ENCODE assay signal across 8 cellular contexts in the genomic region with DNA sequence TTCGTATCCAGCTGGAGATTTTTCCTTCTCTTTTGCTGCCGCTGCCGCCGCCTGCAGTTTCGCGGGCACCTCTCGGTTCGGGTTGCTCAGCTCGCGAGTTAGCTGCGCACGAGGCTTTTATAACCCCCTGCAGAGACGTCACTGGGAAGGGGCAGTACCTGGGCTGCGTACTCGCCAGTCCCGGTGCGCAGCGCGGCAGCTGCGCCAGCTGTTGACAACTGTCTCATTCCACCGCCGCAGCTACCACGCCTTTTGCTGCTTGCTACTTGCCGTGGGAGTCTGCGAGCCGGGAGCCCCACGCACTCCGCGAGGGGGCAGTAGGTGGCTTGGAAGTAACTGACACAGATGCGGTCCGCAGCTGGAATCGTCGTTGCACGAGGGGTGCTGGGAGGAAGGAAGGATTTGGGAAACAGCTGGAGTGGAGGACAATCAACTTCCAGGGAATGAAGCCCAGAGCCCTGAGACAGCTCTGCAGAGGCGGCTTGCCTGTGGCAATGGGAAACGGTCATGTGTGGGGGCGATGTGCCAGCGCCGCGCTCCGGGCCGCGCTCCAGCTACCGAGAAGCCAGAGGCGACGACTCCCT. TPM values are rescaled to one million over a fixed set of nuclear protein-coding genes. Genes with fewer than 3 reads are reported as not detected.
DNase-seq lines count a peak whose midpoint lies in the region; ATAC-seq, FAIRE-seq and TF ChIP-seq lines count a peak whose summit lies in the region.

TSS of gene TACR1 (minus strand) at position 93 of the 584 bp plus-strand sequence. CDS start 586 bp downstream, outside the sequence.

- no TSS peak for BruUV-seq in A673 (replicated peaks; lab: Mats Ljungman, UMichigan)

- POLR2A ChIA-PET in A673 (lab: Charles Lee; ENCODE audit: low non-redundant PET) = no interaction called here

- intact Hi-C loops in A673 (cut with micrococcal nuclease; ENCODE audit: unreplicated experiment) = loop anchor here (2.0 kb wide), 2 partner anchors 205 to 281 kb away; no protein-coding TSS in a partner anchor
- intact Hi-C loops in gastrocnemius medialis (cut with DNase I; ENCODE audit: low total_unique reads) = no loop called here

- ATAC-seq in HG03039 (IDR thresholded peaks at IDR 0.05; ENCODE audit: unreplicated experiment) (peak; percentile 68), gastrocnemius medialis (peak; percentile 33 to 73)

- TF ChIP-seq CTCF in A673 (conservative IDR thresholded peaks at IDR 0.05; ENCODE audit: low read depth, low read length) (peak; percentile 85), gastrocnemius medialis (IDR thresholded peaks at IDR 0.05 in 4 of 5, conservative IDR thresholded peaks at IDR 0.05 in 1 of 5) (peak in 3 of 5 experiments; percentile 25 to 45 (median 40))

- H3K36me3 ChIP-seq in A673 (ENCODE audit: insufficient read depth, low read length, poor library complexity, severe bottlenecking) (no peaks in the 10 kb centered on the region), iPS DF 6.9 (ENCODE audit: control insufficient read depth, insufficient read depth, low read length) (no peaks in the 10 kb centered on the region), gastrocnemius medialis (no peaks in the 10 kb centered on the region)

- no peak for TF ChIP-seq POLR2A in GM12892 (IDR thresholded peaks at IDR 0.05; ENCODE audit: low read depth, low read length)
- TF ChIP-seq POLR2A in gastrocnemius medialis (IDR thresholded peaks at IDR 0.05) = no peak

- peak; percentile 87 for DNase-seq in A673 (ENCODE audit: low spot score)
- peak; percentile 39 for DNase-seq in GM12892 (ENCODE audit: insufficient read length)
- DNase-seq in SK-MEL-5 (ENCODE audit: low read depth, low spot score) = peak; percentile 45
- DNase-seq in astrocyte of the hippocampus (ENCODE audit: low read depth, low spot score) = peak; percentile 76
- no peak for DNase-seq in iPS DF 6.9 (ENCODE audit: low read depth, low spot score)
- peak; percentile 6 to 17 for DNase-seq in gastrocnemius medialis
- DNase-seq in MV-4-11 (lab: John Stamatoyannopoulos, UW) = no peak

- in situ Hi-C loops in SK-MEL-5 (cut with HindIII; ENCODE audit: low pct_unique_long_range_greater_than_20kb, low sequenced_read_pairs) (no loop called here), gastrocnemius medialis (cut with MboI; ENCODE audit: low sequenced_read_pairs in 4 of 4) (no loop called here)

- H3K4me1 ChIP-seq in A673 (ENCODE audit: insufficient read depth, low read length, poor library complexity, severe bottlenecking) = peaks cover 15% of the 10 kb centered on the region
- peaks cover 6% of the 10 kb centered on the region; the same call in 1 of the 2 replicates for H3K4me1 ChIP-seq in iPS DF 6.9 (ENCODE audit: control insufficient read depth, insufficient read depth, low read length)
- H3K4me1 ChIP-seq in gastrocnemius medialis = peaks cover 16 to 23% of the 10 kb centered on the region in 2 donors

- no peak for FAIRE-seq in GM12892 (lab: Jason Lieb, UNC)

- WGBS in iPS DF 6.9 (ENCODE audit: insufficient coverage, insufficient read length) = no CpG with 5 or more reads among the region's 46 CpGs

- H3K4me3 ChIP-seq in A673 (ENCODE audit: low read depth, low read length, poor library complexity, severe bottlenecking) (peak within 1 kb of the TSS; percentile 39), iPS DF 6.9 (ENCODE audit: low read length) (peak within 1 kb of the TSS; percentile 31; the same call in 1 of the 2 replicates), gastrocnemius medialis (peak within 1 kb of the TSS; percentile 41 to 58 (median 52))

- H3K27ac ChIP-seq in A673 (ENCODE audit: low read depth, low read length, poor library complexity, severe bottlenecking) (no peak within 1 kb of the TSS), iPS DF 6.9 (ENCODE audit: low read length) (no peak within 1 kb of the TSS), gastrocnemius medialis (no peak within 1 kb of the TSS)

- CTCF ChIA-PET in A673 (lab: Charles Lee) = interaction anchor here (0.5 to 1.3 kb wide), 5 partner anchors 122 to 403 kb away, joined by 3 to 9 read pairs (median 3); no protein-coding TSS in a partner anchor

- no peaks in the 10 kb centered on the region for H3K9me3 ChIP-seq in A673 (ENCODE audit: low read depth, low read length, poor library complexity, severe bottlenecking)
- H3K9me3 ChIP-seq in iPS DF 6.9 (ENCODE audit: control insufficient read depth, insufficient read depth, low read length) = no peaks in the 10 kb centered on the region
- no peaks in the 10 kb centered on the region for H3K9me3 ChIP-seq in gastrocnemius medialis

- H3K27me3 ChIP-seq in A673 (replicated peaks; ENCODE audit: insufficient read depth, low read depth, low read length, poor library complexity) (peaks cover 77% of the 10 kb centered on the region), iPS DF 6.9 (ENCODE audit: control insufficient read depth, insufficient read depth, low read length) (peaks cover 31% of the 10 kb centered on the region), gastrocnemius medialis (peaks cover 28 to 61% (median 44%) of the 10 kb centered on the region in 3 donors)

RNA-seq across cellular contexts. Expression of gene TACR1, which starts in this region (rescaled TPM):
- total RNA-seq in A673 (2021) = not detected in 2 replicates
- polyA plus RNA-seq in GM12892 (2012; ENCODE audit: missing spikeins) = 0.04 TPM
- not detected in 2 replicates for total RNA-seq in SK-MEL-5 (2014; rRNA removed; shearing (Covaris generic))
- polyA plus RNA-seq in SK-MEL-5 (2015; cell fraction: cytosol; rRNA removed) = not detected in 2 replicates
- polyA plus RNA-seq in SK-MEL-5 (2015; cell fraction: nucleus; rRNA removed) = not detected in 2 replicates
- total RNA-seq in gastrocnemius medialis = under 1 TPM; 0.07 to 0.42 (median 0.19) TPM

Comparison
In these comparisons a context has a peak if more than half of its experiments do, and no peak if none do; other contexts are left out.
1. Peak in DNase-seq and H3K4me3 ChIP-seq in A673; RNA of the gene not detected or under 1 TPM.
2. Peak in DNase-seq in SK-MEL-5; RNA of the gene not detected or under 1 TPM.
3. Peak in DNase-seq, ATAC-seq and H3K4me3 ChIP-seq in gastrocnemius medialis; RNA of the gene not detected or under 1 TPM.
4. DNase-seq: peak in GM12892 (single experiment) and astrocyte of the hippocampus (single experiment); none in iPS DF 6.9 (single experiment) and MV-4-11 (single experiment).
5. Peak in every context shown above with its lines, with median percentiles within 50 percentile points of each other: H3K4me3 ChIP-seq.